2 cellular contexts compared by ENCODE assay signal in genomic region chr6:144133225-144133821, GRCh38.
TF ChIP-seq lines count a peak whose summit lies in the region.

No MANE protein-coding gene starts in this region.

TF ChIP-seq in GM23338, 12 proteins besides CTCF, POLR2A, EP300 and RAD21:
- TF ChIP-seq NANOG (IDR thresholded peaks at IDR 0.05; ENCODE audit: borderline replicate concordance) = no peak
- no peak for TF ChIP-seq STAT1 (IDR thresholded peaks at IDR 0.05; ENCODE audit: unreplicated experiment)
- no peak for TF ChIP-seq ZNF114 (CRISPR knock-in tag; IDR thresholded peaks at IDR 0.05)
- TF ChIP-seq, protein P1, sequence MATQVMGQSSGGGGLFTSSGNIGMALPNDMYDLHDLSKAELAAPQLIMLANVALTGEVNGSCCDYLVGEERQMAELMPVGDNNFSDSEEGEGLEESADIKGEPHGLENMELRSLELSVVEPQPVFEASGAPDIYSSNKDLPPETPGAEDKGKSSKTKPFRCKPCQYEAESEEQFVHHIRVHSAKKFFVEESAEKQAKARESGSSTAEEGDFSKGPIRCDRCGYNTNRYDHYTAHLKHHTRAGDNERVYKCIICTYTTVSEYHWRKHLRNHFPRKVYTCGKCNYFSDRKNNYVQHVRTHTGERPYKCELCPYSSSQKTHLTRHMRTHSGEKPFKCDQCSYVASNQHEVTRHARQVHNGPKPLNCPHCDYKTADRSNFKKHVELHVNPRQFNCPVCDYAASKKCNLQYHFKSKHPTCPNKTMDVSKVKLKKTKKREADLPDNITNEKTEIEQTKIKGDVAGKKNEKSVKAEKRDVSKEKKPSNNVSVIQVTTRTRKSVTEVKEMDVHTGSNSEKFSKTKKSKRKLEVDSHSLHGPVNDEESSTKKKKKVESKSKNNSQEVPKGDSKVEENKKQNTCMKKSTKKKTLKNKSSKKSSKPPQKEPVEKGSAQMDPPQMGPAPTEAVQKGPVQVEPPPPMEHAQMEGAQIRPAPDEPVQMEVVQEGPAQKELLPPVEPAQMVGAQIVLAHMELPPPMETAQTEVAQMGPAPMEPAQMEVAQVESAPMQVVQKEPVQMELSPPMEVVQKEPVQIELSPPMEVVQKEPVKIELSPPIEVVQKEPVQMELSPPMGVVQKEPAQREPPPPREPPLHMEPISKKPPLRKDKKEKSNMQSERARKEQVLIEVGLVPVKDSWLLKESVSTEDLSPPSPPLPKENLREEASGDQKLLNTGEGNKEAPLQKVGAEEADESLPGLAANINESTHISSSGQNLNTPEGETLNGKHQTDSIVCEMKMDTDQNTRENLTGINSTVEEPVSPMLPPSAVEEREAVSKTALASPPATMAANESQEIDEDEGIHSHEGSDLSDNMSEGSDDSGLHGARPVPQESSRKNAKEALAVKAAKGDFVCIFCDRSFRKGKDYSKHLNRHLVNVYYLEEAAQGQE (IDR thresholded peaks at IDR 0.05; ENCODE audit: unreplicated experiment) = no peak
- TF ChIP-seq ZNF331 (CRISPR knock-in tag; IDR thresholded peaks at IDR 0.05; ENCODE audit: low read depth) = no peak
- no peak for TF ChIP-seq POLR2AphosphoS5 (IDR thresholded peaks at IDR 0.05; ENCODE audit: low read depth)
- TF ChIP-seq EZH2 (IDR thresholded peaks at IDR 0.05; ENCODE audit: low read depth, unreplicated experiment) = no peak
- no peak for TF ChIP-seq CREB1 (CRISPR knock-in tag; IDR thresholded peaks at IDR 0.05; ENCODE audit: low read depth)
- TF ChIP-seq EZH2phosphoT487 (IDR thresholded peaks at IDR 0.05; ENCODE audit: unreplicated experiment) = no peak
- no peak for TF ChIP-seq JUNB (IDR thresholded peaks at IDR 0.05; ENCODE audit: unreplicated experiment)
- TF ChIP-seq ETS1 (IDR thresholded peaks at IDR 0.05) = no peak
- TF ChIP-seq, protein P2, sequence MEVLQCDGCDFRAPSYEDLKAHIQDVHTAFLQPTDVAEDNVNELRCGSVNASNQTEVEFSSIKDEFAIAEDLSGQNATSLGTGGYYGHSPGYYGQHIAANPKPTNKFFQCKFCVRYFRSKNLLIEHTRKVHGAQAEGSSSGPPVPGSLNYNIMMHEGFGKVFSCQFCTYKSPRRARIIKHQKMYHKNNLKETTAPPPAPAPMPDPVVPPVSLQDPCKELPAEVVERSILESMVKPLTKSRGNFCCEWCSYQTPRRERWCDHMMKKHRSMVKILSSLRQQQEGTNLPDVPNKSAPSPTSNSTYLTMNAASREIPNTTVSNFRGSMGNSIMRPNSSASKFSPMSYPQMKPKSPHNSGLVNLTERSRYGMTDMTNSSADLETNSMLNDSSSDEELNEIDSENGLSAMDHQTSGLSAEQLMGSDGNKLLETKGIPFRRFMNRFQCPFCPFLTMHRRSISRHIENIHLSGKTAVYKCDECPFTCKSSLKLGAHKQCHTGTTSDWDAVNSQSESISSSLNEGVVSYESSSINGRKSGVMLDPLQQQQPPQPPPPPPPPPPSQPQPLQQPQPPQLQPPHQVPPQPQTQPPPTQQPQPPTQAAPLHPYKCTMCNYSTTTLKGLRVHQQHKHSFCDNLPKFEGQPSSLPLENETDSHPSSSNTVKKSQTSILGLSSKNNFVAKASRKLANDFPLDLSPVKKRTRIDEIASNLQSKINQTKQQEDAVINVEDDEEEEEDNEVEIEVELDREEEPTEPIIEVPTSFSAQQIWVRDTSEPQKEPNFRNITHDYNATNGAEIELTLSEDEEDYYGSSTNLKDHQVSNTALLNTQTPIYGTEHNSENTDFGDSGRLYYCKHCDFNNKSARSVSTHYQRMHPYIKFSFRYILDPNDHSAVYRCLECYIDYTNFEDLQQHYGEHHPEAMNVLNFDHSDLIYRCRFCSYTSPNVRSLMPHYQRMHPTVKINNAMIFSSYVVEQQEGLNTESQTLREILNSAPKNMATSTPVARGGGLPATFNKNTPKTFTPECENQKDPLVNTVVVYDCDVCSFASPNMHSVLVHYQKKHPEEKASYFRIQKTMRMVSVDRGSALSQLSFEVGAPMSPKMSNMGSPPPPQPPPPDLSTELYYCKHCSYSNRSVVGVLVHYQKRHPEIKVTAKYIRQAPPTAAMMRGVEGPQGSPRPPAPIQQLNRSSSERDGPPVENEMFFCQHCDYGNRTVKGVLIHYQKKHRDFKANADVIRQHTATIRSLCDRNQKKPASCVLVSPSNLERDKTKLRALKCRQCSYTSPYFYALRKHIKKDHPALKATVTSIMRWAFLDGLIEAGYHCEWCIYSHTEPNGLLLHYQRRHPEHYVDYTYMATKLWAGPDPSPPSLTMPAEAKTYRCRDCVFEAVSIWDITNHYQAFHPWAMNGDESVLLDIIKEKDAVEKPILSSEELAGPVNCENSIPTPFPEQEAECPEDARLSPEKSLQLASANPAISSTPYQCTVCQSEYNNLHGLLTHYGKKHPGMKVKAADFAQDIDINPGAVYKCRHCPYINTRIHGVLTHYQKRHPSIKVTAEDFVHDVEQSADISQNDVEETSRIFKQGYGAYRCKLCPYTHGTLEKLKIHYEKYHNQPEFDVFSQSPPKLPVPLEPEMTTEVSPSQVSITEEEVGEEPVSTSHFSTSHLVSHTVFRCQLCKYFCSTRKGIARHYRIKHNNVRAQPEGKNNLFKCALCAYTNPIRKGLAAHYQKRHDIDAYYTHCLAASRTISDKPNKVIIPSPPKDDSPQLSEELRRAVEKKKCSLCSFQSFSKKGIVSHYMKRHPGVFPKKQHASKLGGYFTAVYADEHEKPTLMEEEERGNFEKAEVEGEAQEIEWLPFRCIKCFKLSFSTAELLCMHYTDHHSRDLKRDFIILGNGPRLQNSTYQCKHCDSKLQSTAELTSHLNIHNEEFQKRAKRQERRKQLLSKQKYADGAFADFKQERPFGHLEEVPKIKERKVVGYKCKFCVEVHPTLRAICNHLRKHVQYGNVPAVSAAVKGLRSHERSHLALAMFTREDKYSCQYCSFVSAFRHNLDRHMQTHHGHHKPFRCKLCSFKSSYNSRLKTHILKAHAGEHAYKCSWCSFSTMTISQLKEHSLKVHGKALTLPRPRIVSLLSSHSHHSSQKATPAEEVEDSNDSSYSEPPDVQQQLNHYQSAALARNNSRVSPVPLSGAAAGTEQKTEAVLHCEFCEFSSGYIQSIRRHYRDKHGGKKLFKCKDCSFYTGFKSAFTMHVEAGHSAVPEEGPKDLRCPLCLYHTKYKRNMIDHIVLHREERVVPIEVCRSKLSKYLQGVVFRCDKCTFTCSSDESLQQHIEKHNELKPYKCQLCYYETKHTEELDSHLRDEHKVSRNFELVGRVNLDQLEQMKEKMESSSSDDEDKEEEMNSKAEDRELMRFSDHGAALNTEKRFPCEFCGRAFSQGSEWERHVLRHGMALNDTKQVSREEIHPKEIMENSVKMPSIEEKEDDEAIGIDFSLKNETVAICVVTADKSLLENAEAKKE (CRISPR knock-in tag; IDR thresholded peaks at IDR 0.05) = no peak

TF ChIP-seq in K562, 482 proteins besides CTCF, POLR2A, EP300 and RAD21:
- TF ChIP-seq ZNF316 (IDR thresholded peaks at IDR 0.05) = peak; percentile 52; the same call in 1 of the 2 replicates
- TF ChIP-seq ZNF609 (CRISPR knock-in tag; IDR thresholded peaks at IDR 0.05; ENCODE audit: borderline replicate concordance) = no peak
